Comparison of ENCODE assay signal across 22 cellular contexts in the genomic region with DNA sequence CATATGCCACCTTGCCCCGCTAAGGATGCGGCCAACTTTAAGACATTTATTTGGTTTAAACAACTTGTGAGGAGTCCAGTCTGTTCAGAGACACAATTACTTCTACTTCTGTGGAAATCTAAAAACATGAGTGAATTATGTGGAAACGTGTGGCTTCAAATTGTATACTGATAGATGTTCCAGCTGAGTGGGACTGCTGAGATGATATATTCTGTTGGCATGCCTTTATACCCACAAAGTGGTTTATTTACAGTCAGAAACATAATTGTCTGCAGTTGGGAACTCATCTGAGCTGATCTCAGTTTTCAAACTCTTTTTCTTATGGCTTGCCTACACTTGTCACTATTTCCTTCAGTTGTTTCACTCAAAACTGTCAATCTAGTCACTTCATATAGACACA.
A peak's percentile ranks its signal among the peaks of the same experiment; 100 is the strongest.
DNase-seq lines count a peak whose midpoint lies in the region; TF ChIP-seq lines count a peak whose summit lies in the region.
"Had no signal": no experiment of that assay in that cellular context is flagged by ENCODE, and none has a peak within 500 bp of the region (broad histone marks: within the 10 kb centered on the region; RNA-seq: fewer than 3 reads in every experiment).

No MANE protein-coding gene starts in this region.

- TF ChIP-seq CTCF in AG10803 (conservative IDR thresholded peaks at IDR 0.05; ENCODE audit: low read length) (no peak), foreskin fibroblast (IDR thresholded peaks at IDR 0.05; ENCODE audit: low read depth, low read length) (no peak), nephron (IDR thresholded peaks at IDR 0.05; ENCODE audit: unreplicated experiment in 3 of 3) (no peak)

- peak; percentile 61 for DNase-seq in AG10803 (ENCODE audit: low read depth)
- peak; percentile 64 for DNase-seq in amniotic epithelial cell (ENCODE audit: low read depth)
- peak; percentile 47 to 62 for DNase-seq in foreskin fibroblast
- DNase-seq in OCI-M2 (lab: John Stamatoyannopoulos, UW; ENCODE audit: unreplicated experiment): no peak
- DNase-seq in activated CD4-positive, alpha-beta T cell treated with anti-CD3 and anti-CD28 coated beads, Interleukin-2, amount 50 U/mL, for 1 hour: no peak
- no peak for DNase-seq in HPDE6-E6E7 (ENCODE audit: extremely low spot score)
- DNase-seq in T-helper 2 cell: no peak
- DNase-seq: 8988T; CD4-positive, CD25-positive, alpha-beta regulatory T cell; DMS153; DND-41; H9; KG1; MM.1S; NCI-H2029; NCI-H526 treated with DMSO at 0.1 percent for 48 hours; OCI-M1; SIG-M5 had no signal

- no peaks in the 10 kb centered on the region for H3K9me3 Mint-ChIP-seq in nephron
- H3K9me3 Mint-ChIP-seq: GM23338, H9 had no signal

- peaks cover 57% of the 10 kb centered on the region for H3K4me1 Mint-ChIP-seq in nephron
- H3K4me1 Mint-ChIP-seq: CD4-positive, CD25-positive, alpha-beta regulatory T cell had no signal

- peaks cover 74% of the 10 kb centered on the region for H3K36me3 Mint-ChIP-seq in nephron (ENCODE audit: low read depth)
- H3K36me3 Mint-ChIP-seq: CD4-positive, CD25-positive, alpha-beta regulatory T cell had no signal

- H3K27ac Mint-ChIP-seq in nephron: peak overlapping the region; percentile 39 to 54 (median 42)
- H3K27ac Mint-ChIP-seq: CD4-positive, CD25-positive, alpha-beta regulatory T cell; GM23338; H9 had no signal

- H3K4me3 Mint-ChIP-seq in nephron: no peak overlapping the region
- H3K4me3 Mint-ChIP-seq: CD4-positive, CD25-positive, alpha-beta regulatory T cell; GM23338; H9 had no signal

- H3K4me3 ChIP-seq in AG10803 (ENCODE audit: low read length) (no peak overlapping the region), foreskin fibroblast (ENCODE audit: low read depth in 1 of 2, low read length in 2 of 2) (no peak overlapping the region)
- H3K4me3 ChIP-seq: BLaER1, GM23338, SK-N-MC had no signal

- H3K27me3 Mint-ChIP-seq in nephron (ENCODE audit: low read depth): no peaks in the 10 kb centered on the region
- H3K27me3 Mint-ChIP-seq: CD4-positive, CD25-positive, alpha-beta regulatory T cell had no signal

Comparison
In these comparisons a context has a peak if more than half of its experiments do, and no peak if none do; other contexts are left out.
1. DNase-seq: peak in AG10803 (single experiment), amniotic epithelial cell (single experiment) and foreskin fibroblast (2 of 2); none in OCI-M2 (single experiment), activated CD4-positive, alpha-beta T cell treated with anti-CD3 and anti-CD28 coated beads, Interleukin-2, amount 50 U/mL, for 1 hour (single experiment), HPDE6-E6E7 (single experiment) and T-helper 2 cell (0 of 5).